ENCODE assay signal across 8 cellular contexts in the genomic region with DNA sequence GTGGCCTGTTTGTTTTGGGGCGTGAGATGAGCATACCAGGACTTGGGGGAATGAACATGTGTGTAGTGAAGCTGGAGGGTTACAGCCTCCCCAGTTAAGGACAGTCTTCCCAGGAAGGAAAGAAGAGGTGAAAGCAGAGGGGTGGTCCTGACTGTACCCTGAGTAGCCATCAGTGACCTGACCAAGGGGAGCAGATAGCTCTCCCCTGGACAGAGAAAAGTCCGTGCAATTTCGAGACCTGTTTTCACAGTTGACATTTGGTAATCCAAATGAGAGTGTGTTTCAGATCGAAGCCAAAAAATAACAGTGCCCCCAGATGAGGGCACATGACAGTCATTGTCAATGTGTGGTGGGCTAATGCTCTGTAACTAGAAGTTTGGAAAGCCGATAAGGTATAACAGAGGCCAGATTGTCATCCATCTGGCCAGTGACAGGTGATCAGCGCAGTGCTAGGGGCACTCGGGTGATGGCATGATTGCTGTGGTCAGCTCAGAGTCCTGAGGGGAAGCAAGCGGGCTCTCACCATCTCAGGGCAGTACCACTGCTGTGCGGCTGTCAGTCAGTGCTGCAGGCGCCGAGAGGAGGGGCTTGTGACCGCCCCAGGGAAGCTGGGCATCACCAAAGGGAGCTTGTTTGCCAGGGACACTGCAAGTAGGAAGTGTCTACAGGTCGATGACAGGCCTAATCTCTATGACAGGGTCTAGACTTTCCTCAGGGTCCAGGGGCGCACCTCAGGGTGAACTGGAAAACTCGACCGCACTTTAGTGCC. TPM values are rescaled to one million over a fixed set of nuclear protein-coding genes. Genes with fewer than 3 reads are reported as not detected.
DNase-seq lines count a peak whose midpoint lies in the region; ATAC-seq and TF ChIP-seq lines count a peak whose summit lies in the region.

No MANE protein-coding gene starts in this region.

- peaks cover 10% of the 10 kb centered on the region for H3K79me2 ChIP-seq in trophoblast cell (ENCODE audit: control insufficient read depth, insufficient read depth, low read length, poor library complexity)

- H3K4me1 ChIP-seq in RWPE2 (ENCODE audit: insufficient read depth, poor library complexity, severe bottlenecking): no peaks in the 10 kb centered on the region
- peaks cover 7 to 10% of the 10 kb centered on the region in 2 experiments for H3K4me1 ChIP-seq in trophoblast cell (ENCODE audit: control insufficient read depth in 1 of 2, insufficient read depth in 2 of 2, low read length in 2 of 2)
- H3K4me1 ChIP-seq in foreskin keratinocyte: peaks cover 17% of the 10 kb centered on the region

- H3K18ac ChIP-seq in trophoblast cell (ENCODE audit: low read length): no peak overlapping the region

- WGBS in trophoblast cell (ENCODE audit: extremely low coverage, insufficient coverage, insufficient read length): no CpG with 5 or more reads among the region's 16 CpGs

- peak overlapping the region; percentile 55 for H2BK120ac ChIP-seq in trophoblast cell (ENCODE audit: insufficient read depth, low read length, poor library complexity)

- H3K36me3 ChIP-seq in RWPE2 (ENCODE audit: low read depth) (peaks cover 62% of the 10 kb centered on the region), trophoblast cell (ENCODE audit: control insufficient read depth in 1 of 2, insufficient read depth in 2 of 2, low read length in 2 of 2) (peaks cover 35 to 39% of the 10 kb centered on the region in 2 experiments)

- no peak overlapping the region for H3K9ac ChIP-seq in trophoblast cell (ENCODE audit: low read length)

- no peak overlapping the region for H3K23ac ChIP-seq in trophoblast cell (ENCODE audit: low read length)

- TF ChIP-seq CTCF in RWPE2 (IDR thresholded peaks at IDR 0.05; ENCODE audit: poor library complexity, severe bottlenecking) (no peak), foreskin keratinocyte (conservative IDR thresholded peaks at IDR 0.05) (no peak)

- no peak overlapping the region for H2BK5ac ChIP-seq in trophoblast cell (ENCODE audit: low read depth, low read length, poor library complexity)

- no peaks in the 10 kb centered on the region for H3K27me3 ChIP-seq in RWPE2 (ENCODE audit: insufficient read depth, poor library complexity, severe bottlenecking)
- H3K27me3 ChIP-seq in trophoblast cell (ENCODE audit: insufficient read depth, low read length): no peaks in the 10 kb centered on the region
- H3K27me3 ChIP-seq in foreskin keratinocyte: no peaks in the 10 kb centered on the region

- H2AK5ac ChIP-seq in trophoblast cell (ENCODE audit: low read length): peak overlapping the region; percentile 16

- H4K12ac ChIP-seq in trophoblast cell (ENCODE audit: low read depth, low read length): peak overlapping the region; percentile 85

- ATAC-seq in RWPE2 (ENCODE audit: low read depth): no peak
- no peak for ATAC-seq in HG03039 (IDR thresholded peaks at IDR 0.05; ENCODE audit: unreplicated experiment)
- no peak for ATAC-seq in foreskin keratinocyte

- H2BK12ac ChIP-seq in trophoblast cell (ENCODE audit: low read length): no peak overlapping the region

- H3K14ac ChIP-seq in trophoblast cell (ENCODE audit: low read length): no peak overlapping the region

- H4K91ac ChIP-seq in trophoblast cell (ENCODE audit: low read depth, low read length): peak overlapping the region; percentile 67

- peak overlapping the region; percentile 96 for H4K8ac ChIP-seq in trophoblast cell (ENCODE audit: low read depth, low read length)

- H3K79me1 ChIP-seq in trophoblast cell (ENCODE audit: low read length): peaks cover 11% of the 10 kb centered on the region

- H3K9me3 ChIP-seq in RWPE2 (ENCODE audit: severe bottlenecking) (no peaks in the 10 kb centered on the region), trophoblast cell (ENCODE audit: insufficient read depth, low read depth, low read length) (no peaks in the 10 kb centered on the region)

- peak overlapping the region; percentile 80 for H2AFZ ChIP-seq in trophoblast cell (ENCODE audit: insufficient read depth, low read length, poor library complexity)

- DNase-seq in NCI-H82 (lab: John Stamatoyannopoulos, UW) (peak; percentile 83), NCI-H82 treated with DMSO at 0.1 percent for 48 hours (lab: John Stamatoyannopoulos, UW; ENCODE audit: unreplicated experiment) (no peak), RWPE2 (ENCODE audit: low spot score) (no peak), epithelial cell of prostate (ENCODE audit: low read depth, low spot score) (no peak), trophoblast cell (no peak), pons (ENCODE audit: low spot score) (no peak), foreskin keratinocyte (no peak)

- H3K4me2 ChIP-seq in trophoblast cell (ENCODE audit: low read length): peak overlapping the region; percentile 73

- no peak overlapping the region for H3K4ac ChIP-seq in trophoblast cell (ENCODE audit: low read depth, low read length)

- H3K4me3 ChIP-seq in RWPE2 (ENCODE audit: severe bottlenecking): peak overlapping the region; percentile 84
- no peak overlapping the region for H3K4me3 ChIP-seq in trophoblast cell (ENCODE audit: low read depth, low read length)

- H3K27ac ChIP-seq in RWPE2 (ENCODE audit: poor library complexity, severe bottlenecking) (peak overlapping the region; percentile 77), epithelial cell of prostate (peak overlapping the region; percentile 86), trophoblast cell (ENCODE audit: low read depth, low read length) (no peak overlapping the region), foreskin keratinocyte (no peak overlapping the region)

RNA-seq across cellular contexts. Expression of gene NME2, which starts 1.1 kb away (rescaled TPM):
- polyA plus RNA-seq in trophoblast cell (2013): 956 and 974 TPM in 2 replicates
- total RNA-seq in foreskin keratinocyte: 1,137 TPM in 2 replicates
- polyA plus RNA-seq in foreskin keratinocyte: 1,484 and 1,519 TPM in 2 replicates

RNA-seq across cellular contexts. Expression of gene NME1, which starts 11.7 kb away (rescaled TPM):
- 98.3 and 105 TPM in 2 replicates for polyA plus RNA-seq in trophoblast cell (2013)
- total RNA-seq in foreskin keratinocyte: 326 and 368 TPM in 2 replicates
- polyA plus RNA-seq in foreskin keratinocyte: 458 and 507 TPM in 2 replicates

RNA-seq across cellular contexts. Expression of gene SPAG9, which starts 44.4 kb away (rescaled TPM):
- polyA plus RNA-seq in trophoblast cell (2013): 77.3 and 82.1 TPM in 2 replicates
- total RNA-seq in foreskin keratinocyte: 56.6 and 57.2 TPM in 2 replicates
- polyA plus RNA-seq in foreskin keratinocyte: 10.5 and 12.6 TPM in 2 replicates

Comparison
In these comparisons a context has a peak if more than half of its experiments do, and no peak if none do; other contexts are left out.
1. H3K27ac ChIP-seq: peak in RWPE2 (single experiment) and epithelial cell of prostate (single experiment); none in trophoblast cell (single experiment) and foreskin keratinocyte (single experiment).